8 cellular contexts compared by ENCODE assay signal in the genomic region with DNA sequence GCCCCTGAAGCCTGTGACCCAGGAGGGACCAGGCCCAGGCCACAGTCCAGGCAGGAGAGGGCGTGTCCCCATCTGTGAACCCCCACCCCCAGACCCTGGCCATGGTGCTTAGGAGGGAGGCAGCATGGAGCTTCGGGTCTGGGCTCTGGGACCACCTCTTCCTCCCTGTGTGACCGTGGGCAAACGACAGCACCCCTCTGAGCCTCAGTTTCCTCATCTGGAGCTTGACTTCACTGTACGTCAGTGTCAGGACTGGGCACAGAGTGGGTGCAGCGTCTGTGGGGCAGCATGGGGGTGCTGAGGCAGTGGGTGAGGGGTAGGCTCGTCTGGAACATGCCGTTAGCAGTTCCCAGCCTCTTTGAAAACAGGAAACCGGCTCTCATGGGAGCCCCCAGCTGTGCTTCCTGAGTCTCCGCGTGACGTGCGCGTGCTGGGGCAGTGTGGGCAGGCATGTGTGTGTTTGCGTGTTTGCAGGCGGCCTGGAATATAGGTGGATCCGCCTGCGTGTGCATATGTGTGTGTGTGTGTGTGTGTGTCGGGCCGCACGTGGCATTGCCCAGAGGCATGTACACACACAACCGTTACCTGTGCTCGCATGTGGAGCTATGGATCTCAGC. TPM values are rescaled to one million over a fixed set of nuclear protein-coding genes. Genes with fewer than 3 reads are reported as not detected.
A peak's percentile ranks its signal among the peaks of the same experiment; 100 is the strongest.
DNase-seq lines count a peak whose midpoint lies in the region; ATAC-seq, FAIRE-seq and TF ChIP-seq lines count a peak whose summit lies in the region.

No MANE protein-coding gene starts in this region.

- H3K9me3 Mint-ChIP-seq in activated CD4-positive, alpha-beta T cell treated with anti-CD3 and anti-CD28 coated beads, Interleukin-2, amount 10 ng/mL, durations not matched to agents 7 days and 5 days = peaks cover 4% of the 10 kb centered on the region

- dilution Hi-C loops in endothelial cell of umbilical vein (cut with MboI; ENCODE audit: extremely low pct_ligation_motif_present, low sequenced_read_pairs) = no loop called here

- no peaks in the 10 kb centered on the region for H3K27me3 ChIP-seq in endothelial cell of umbilical vein (ENCODE audit: control insufficient read depth in 2 of 2, insufficient read depth in 2 of 2, low read length in 2 of 2)
- no peaks in the 10 kb centered on the region for H3K27me3 ChIP-seq in pancreas

- no TSS peak for BruUV-seq in endothelial cell of umbilical vein (replicated peaks; lab: Mats Ljungman, UMichigan)

- H3K27ac ChIP-seq in endothelial cell of umbilical vein (ENCODE audit: insufficient read depth, low read depth, low read length) = peak overlapping the region; percentile 94
- peak overlapping the region in 2 of 4 donors; percentile 82 to 84 for H3K27ac ChIP-seq in pancreas

- peak; percentile 35 for TF ChIP-seq POLR2A in endothelial cell of umbilical vein (IDR thresholded peaks at IDR 0.05; ENCODE audit: low read depth, low read length)

- H3K9me3 ChIP-seq in endothelial cell of umbilical vein (replicated peaks; ENCODE audit: control insufficient read depth, insufficient read depth, low read length) (no peaks in the 10 kb centered on the region), pancreas (no peaks in the 10 kb centered on the region)

- DNase-seq in DMS 273 (lab: John Stamatoyannopoulos, UW; ENCODE audit: unreplicated experiment) (peak; percentile 37), DMS 273 treated with DMSO at 0.1 percent for 48 hours (lab: John Stamatoyannopoulos, UW) (no peak), endothelial cell of umbilical vein (ENCODE audit: low read depth, low spot score) (peak; percentile 97), pancreas (peak in 1 of 6 donors; percentile 76), GM19239 (ENCODE audit: insufficient read length, low spot score) (no peak), hepatic stellate cell (ENCODE audit: low spot score) (no peak)
- DNase-seq in activated CD4-positive, alpha-beta T cell treated with anti-CD3 and anti-CD28 coated beads, Interleukin-2, amount 10 ng/mL, durations not matched to agents 7 days and 5 days = peak; percentile 69

- ATAC-seq in pancreas = peak in 3 of 4 donors; percentile 6 to 48 (median 40)
- no peak for ATAC-seq in HG03442 (IDR thresholded peaks at IDR 0.05; ENCODE audit: unreplicated experiment)

- CTCF ChIA-PET in activated CD4-positive, alpha-beta T cell treated with anti-CD3 and anti-CD28 coated beads, Interleukin-2, amount 10 ng/mL, durations not matched to agents 7 days and 5 days (lab: Charles Lee) = interaction anchor here (0.6 to 1.3 kb wide), 8 partner anchors 9 to 153 kb away, joined by 3 to 4 read pairs (median 3); no protein-coding TSS in a partner anchor
- CTCF ChIA-PET in endothelial cell of umbilical vein (lab: Charles Lee) = interaction anchor here (0.6 to 1.8 kb wide), 5 partner anchors 16 to 545 kb away, joined by 3 to 6 read pairs (median 4); a partner anchor contains a TSS

- peak overlapping the region; percentile 66 for H3K9ac ChIP-seq in endothelial cell of umbilical vein (replicated peaks; ENCODE audit: extremely low read depth, insufficient read depth, low read length)

- H2AFZ ChIP-seq in endothelial cell of umbilical vein (ENCODE audit: low read depth, low read length) = peak overlapping the region; percentile 24

- no peaks in the 10 kb centered on the region for H3K79me2 ChIP-seq in endothelial cell of umbilical vein (ENCODE audit: control insufficient read depth, insufficient read depth, low read length)

- no peak overlapping the region for H3K4me3 ChIP-seq in endothelial cell of umbilical vein (replicated peaks in 1 of 3; ENCODE audit: insufficient read depth in 1 of 3, low read depth in 1 of 3, low read length in 3 of 3)
- no peak overlapping the region for H3K4me3 ChIP-seq in pancreas

- no peaks in the 10 kb centered on the region for H3K9me1 ChIP-seq in endothelial cell of umbilical vein (replicated peaks; ENCODE audit: control insufficient read depth, extremely low read depth, insufficient read depth, low read length)

- peaks cover 4% of the 10 kb centered on the region for H3K36me3 Mint-ChIP-seq in activated CD4-positive, alpha-beta T cell treated with anti-CD3 and anti-CD28 coated beads, Interleukin-2, amount 10 ng/mL, durations not matched to agents 7 days and 5 days (ENCODE audit: low read depth)

- no peaks in the 10 kb centered on the region for H4K20me1 ChIP-seq in endothelial cell of umbilical vein (replicated peaks; ENCODE audit: control insufficient read depth, extremely low read depth, insufficient read depth, low read length)

- POLR2A ChIA-PET in activated CD4-positive, alpha-beta T cell treated with anti-CD3 and anti-CD28 coated beads, Interleukin-2, amount 10 ng/mL, durations not matched to agents 7 days and 5 days (lab: Charles Lee) = no interaction called here
- POLR2A ChIA-PET in endothelial cell of umbilical vein (lab: Charles Lee) = no interaction called here

- H3K4me3 Mint-ChIP-seq in activated CD4-positive, alpha-beta T cell treated with anti-CD3 and anti-CD28 coated beads, Interleukin-2, amount 10 ng/mL, durations not matched to agents 7 days and 5 days = peak overlapping the region; percentile 51

- H3K4me2 ChIP-seq in endothelial cell of umbilical vein (ENCODE audit: insufficient read depth, low read length) = peak overlapping the region; percentile 4

- intact Hi-C loops in endothelial cell of umbilical vein (cut with micrococcal nuclease) = loop anchor here (5.0 kb wide), 1 partner anchor 34 kb away; no protein-coding TSS in a partner anchor
- intact Hi-C loops in pancreas (cut with DNase I) = no loop called here

- H3K27ac Mint-ChIP-seq in activated CD4-positive, alpha-beta T cell treated with anti-CD3 and anti-CD28 coated beads, Interleukin-2, amount 10 ng/mL, durations not matched to agents 7 days and 5 days = peak overlapping the region; percentile 96

- WGBS in pancreas, 2 donors = 77 to 84% methylated on average over 23 of the region's 23 CpGs

- peaks cover 54% of the 10 kb centered on the region for H3K4me1 Mint-ChIP-seq in activated CD4-positive, alpha-beta T cell treated with anti-CD3 and anti-CD28 coated beads, Interleukin-2, amount 10 ng/mL, durations not matched to agents 7 days and 5 days

- peaks cover 39% of the 10 kb centered on the region for H3K4me1 ChIP-seq in endothelial cell of umbilical vein (ENCODE audit: control insufficient read depth, extremely low read depth, insufficient read depth, low read length)
- peaks cover 0 to 23% (median 3%) of the 10 kb centered on the region in 3 donors for H3K4me1 ChIP-seq in pancreas

- H3K27me3 Mint-ChIP-seq in activated CD4-positive, alpha-beta T cell treated with anti-CD3 and anti-CD28 coated beads, Interleukin-2, amount 10 ng/mL, durations not matched to agents 7 days and 5 days = no peaks in the 10 kb centered on the region

- H3K36me3 ChIP-seq in endothelial cell of umbilical vein (ENCODE audit: control insufficient read depth in 2 of 2, extremely low read depth in 1 of 2, insufficient read depth in 2 of 2, low read length in 2 of 2) (no peaks in the 10 kb centered on the region), pancreas (no peaks in the 10 kb centered on the region)

- FAIRE-seq in endothelial cell of umbilical vein (lab: Jason Lieb, UNC) (peak; percentile 94), pancreas (lab: Jason Lieb, UNC) (no peak), GM19239 (lab: Jason Lieb, UNC) (no peak)

- TF ChIP-seq CTCF in endothelial cell of umbilical vein (IDR thresholded peaks at IDR 0.05; ENCODE audit: extremely low read depth in 1 of 2, insufficient read depth in 1 of 2, low read depth in 1 of 2, low read length in 2 of 2) = no peak
- TF ChIP-seq CTCF in pancreas (IDR thresholded peaks at IDR 0.05) = no peak

TF ChIP-seq in endothelial cell of umbilical vein, 7 proteins besides CTCF, POLR2A, EP300 and RAD21:
- peak; percentile 70 for TF ChIP-seq MYC (IDR thresholded peaks at IDR 0.05; ENCODE audit: low read depth, low read length)
- TF ChIP-seq, protein P1, sequence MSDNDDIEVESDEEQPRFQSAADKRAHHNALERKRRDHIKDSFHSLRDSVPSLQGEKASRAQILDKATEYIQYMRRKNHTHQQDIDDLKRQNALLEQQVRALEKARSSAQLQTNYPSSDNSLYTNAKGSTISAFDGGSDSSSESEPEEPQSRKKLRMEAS (IDR thresholded peaks at IDR 0.05; ENCODE audit: insufficient read depth, insufficient read length) = peak; percentile 90
- no peak for TF ChIP-seq JUN (IDR thresholded peaks at IDR 0.05; ENCODE audit: borderline replicate concordance, insufficient read depth, insufficient read length, low read depth)
- peak; percentile 88 for TF ChIP-seq POLR2AphosphoS5 (IDR thresholded peaks at IDR 0.05; ENCODE audit: insufficient read depth, low read depth, low read length)
- no peak for TF ChIP-seq GATA2 (IDR thresholded peaks at IDR 0.05; ENCODE audit: insufficient read depth, insufficient read length, low read depth, low read length)

RNA-seq across cellular contexts. Expression of a gene that starts 15.7 kb away (rescaled TPM):
- 10 to 100 TPM; 40.1 to 51.1 TPM for total RNA-seq in activated CD4-positive, alpha-beta T cell treated with anti-CD3 and anti-CD28 coated beads, Interleukin-2, amount 10 ng/mL, durations not matched to agents 7 days and 5 days
- total RNA-seq in endothelial cell of umbilical vein = 17.2 and 17.4 TPM in 2 replicates
- polyA plus RNA-seq in endothelial cell of umbilical vein = 10.2 and 12.4 TPM in 2 replicates
- polyA plus RNA-seq in endothelial cell of umbilical vein (2011; cell fraction: cytosol; rRNA removed) = 8.4 and 9.5 TPM in 2 replicates
- polyA plus RNA-seq in endothelial cell of umbilical vein (2011; cell fraction: nucleus; rRNA removed) = 20.7 and 22.0 TPM in 2 replicates
- 6.3 and 10.6 TPM in 2 replicates for polyA plus RNA-seq in endothelial cell of umbilical vein (2012)
- 6.0 and 8.6 TPM in 2 replicates for polyA minus RNA-seq in endothelial cell of umbilical vein
- polyA minus RNA-seq in endothelial cell of umbilical vein (2011; cell fraction: cytosol; rRNA and poly(A)+ RNA removed) = 14.2 TPM
- polyA minus RNA-seq in endothelial cell of umbilical vein (2011; cell fraction: nucleus; rRNA and poly(A)+ RNA removed) = 9.4 and 13.4 TPM in 2 replicates
- 10 to 100 TPM in 1 of 6 donors, 1 to 10 TPM in 5; 3.8 to 22.0 (median 8.1) TPM for total RNA-seq in pancreas
- polyA plus RNA-seq in pancreas = 10 to 100 TPM; 32.3 to 34.8 TPM

RNA-seq across cellular contexts. Expression of a gene that starts 56.8 kb away (rescaled TPM):
- not detected for total RNA-seq in activated CD4-positive, alpha-beta T cell treated with anti-CD3 and anti-CD28 coated beads, Interleukin-2, amount 10 ng/mL, durations not matched to agents 7 days and 5 days
- total RNA-seq in endothelial cell of umbilical vein = 0.32 and 0.80 TPM in 2 replicates
- 0.18 TPM in 2 replicates for polyA plus RNA-seq in endothelial cell of umbilical vein
- polyA plus RNA-seq in endothelial cell of umbilical vein (2011; cell fraction: cytosol; rRNA removed) = 0.13 TPM in 2 replicates
- not detected in 2 replicates for polyA plus RNA-seq in endothelial cell of umbilical vein (2011; cell fraction: nucleus; rRNA removed)
- polyA plus RNA-seq in endothelial cell of umbilical vein (2012) = 0.40 and 0.93 TPM in 2 replicates
- 0.41 TPM in 1 of 2 replicates, not detected in the other for polyA minus RNA-seq in endothelial cell of umbilical vein
- 2.6 TPM for polyA minus RNA-seq in endothelial cell of umbilical vein (2011; cell fraction: cytosol; rRNA and poly(A)+ RNA removed)
- polyA minus RNA-seq in endothelial cell of umbilical vein (2011; cell fraction: nucleus; rRNA and poly(A)+ RNA removed) = not detected in 2 replicates
- under 1 TPM in 1 of 6 donors, not detected in 5; 0.19 TPM for total RNA-seq in pancreas
- under 1 TPM; 0.08 to 0.33 TPM for polyA plus RNA-seq in pancreas

Comparison
In these comparisons a context has a peak if more than half of its experiments do, and no peak if none do; other contexts are left out.
1. DNase-seq: peak in DMS 273 (single experiment), activated CD4-positive, alpha-beta T cell treated with anti-CD3 and anti-CD28 coated beads, Interleukin-2, amount 10 ng/mL, durations not matched to agents 7 days and 5 days (single experiment) and endothelial cell of umbilical vein (single experiment); none in DMS 273 treated with DMSO at 0.1 percent for 48 hours (single experiment), GM19239 (single experiment) and hepatic stellate cell (single experiment).